In genomic region chrX:50469206-50469605, GRCh38 we compare ENCODE assay signal across 25 cellular contexts. TPM values are rescaled to one million over a fixed set of nuclear protein-coding genes. Genes with fewer than 3 reads are reported as not detected.
DNase-seq lines count a peak whose midpoint lies in the region; ATAC-seq and TF ChIP-seq lines count a peak whose summit lies in the region.
"Had no signal": no experiment of that assay in that cellular context is flagged by ENCODE, and none has a peak within 500 bp of the region (broad histone marks: within the 10 kb centered on the region; RNA-seq: fewer than 3 reads in every experiment).

No MANE protein-coding gene starts in this region.

- peak overlapping the region; percentile 39 for H3K4me3 Mint-ChIP-seq in endothelial cell (ENCODE audit: unreplicated experiment)
- H3K4me3 Mint-ChIP-seq: activated CD4-positive, alpha-beta T cell treated with anti-CD3 and anti-CD28 coated beads, Interleukin-2, amount 10 ng/mL, durations not matched to agents 7 days and 5 days had no signal

- peaks cover 18 to 91% (median 66%) of the 10 kb centered on the region in 3 donors for H3K27me3 ChIP-seq in gastrocnemius medialis
- H3K27me3 ChIP-seq: body of pancreas had no signal

- no peaks in the 10 kb centered on the region for H3K4me1 Mint-ChIP-seq in endothelial cell (ENCODE audit: unreplicated experiment)
- H3K4me1 Mint-ChIP-seq: activated CD4-positive, alpha-beta T cell treated with anti-CD3 and anti-CD28 coated beads, Interleukin-2, amount 10 ng/mL, durations not matched to agents 7 days and 5 days had no signal

- no peak for ATAC-seq in HG03520 (IDR thresholded peaks at IDR 0.05; ENCODE audit: unreplicated experiment)
- no peak for ATAC-seq in gastrocnemius medialis
- ATAC-seq: body of pancreas, foreskin keratinocyte, upper lobe of right lung had no signal

- TF ChIP-seq CTCF in HEK293 (tag by site-specific recombination; IDR thresholded peaks at IDR 0.05) (no peak), endothelial cell (IDR thresholded peaks at IDR 0.05; ENCODE audit: unreplicated experiment) (no peak), gastrocnemius medialis (IDR thresholded peaks at IDR 0.05 in 4 of 5, conservative IDR thresholded peaks at IDR 0.05 in 1 of 5) (no peak)

- H3K27me3 Mint-ChIP-seq in endothelial cell (ENCODE audit: unreplicated experiment) = peaks cover 10% of the 10 kb centered on the region

- H3K27ac Mint-ChIP-seq in endothelial cell (ENCODE audit: unreplicated experiment) = no peak overlapping the region
- H3K27ac Mint-ChIP-seq: activated CD4-positive, alpha-beta T cell treated with anti-CD3 and anti-CD28 coated beads, Interleukin-2, amount 10 ng/mL, durations not matched to agents 7 days and 5 days; activated T-helper 2 cell treated with anti-CD3 and anti-CD28 coated beads, Interferon-gamma antibody, Interleukin-2, Interleukin-4, amounts not matched to agents 10 μg/mL and 5 μg/mL and 100 μg/mL, durations not matched to agents 14 hours and 24 hours and 36 hours had no signal

- 0% methylated on average over 1 to 4 of the region's 24 CpGs for whole genome bisulfite sequencing in mesodermal cell (ENCODE audit: insufficient coverage in 2 of 2), 2 experiments

- intact Hi-C loops in gastrocnemius medialis (cut with DNase I; ENCODE audit: low total_unique reads) = loop anchor here (10.0 kb wide), 1 partner anchor 206 kb away; no protein-coding TSS in a partner anchor

- H3K4me3 ChIP-seq in HEK293 (ENCODE audit: low read depth, low read length) = no peak overlapping the region
- peak overlapping the region; percentile 34 for H3K4me3 ChIP-seq in mesodermal cell (ENCODE audit: extremely low read depth, insufficient read depth, low read length, poor library complexity, severe bottlenecking)
- H3K4me3 ChIP-seq in gastrocnemius medialis = no peak overlapping the region
- H3K4me3 ChIP-seq: body of pancreas, left ventricle myocardium inferior, upper lobe of right lung had no signal

- H3K36me3 ChIP-seq in HEK293 (ENCODE audit: control insufficient read depth in 2 of 2, insufficient read depth in 1 of 2, low read length in 2 of 2) (no peaks in the 10 kb centered on the region), mesodermal cell (ENCODE audit: control insufficient read depth, insufficient read depth, low read length) (no peaks in the 10 kb centered on the region), gastrocnemius medialis (no peaks in the 10 kb centered on the region)
- H3K36me3 ChIP-seq: left ventricle myocardium inferior, upper lobe of right lung had no signal

- CTCF ChIA-PET in HEK293 (lab: Yijun Ruan, JAX) = no interaction called here

- no peaks in the 10 kb centered on the region for H3K9me3 ChIP-seq in HEK293 (ENCODE audit: control insufficient read depth, insufficient read depth, low read depth, low read length)
- no peaks in the 10 kb centered on the region for H3K9me3 ChIP-seq in mesodermal cell (ENCODE audit: control insufficient read depth, low read length)
- no peaks in the 10 kb centered on the region for H3K9me3 ChIP-seq in gastrocnemius medialis
- H3K9me3 ChIP-seq: body of pancreas, left ventricle myocardium inferior, upper lobe of right lung had no signal

- no peaks in the 10 kb centered on the region for H3K9me3 Mint-ChIP-seq in endothelial cell (ENCODE audit: unreplicated experiment)
- H3K9me3 Mint-ChIP-seq: activated CD4-positive, alpha-beta T cell treated with anti-CD3 and anti-CD28 coated beads, Interleukin-2, amount 10 ng/mL, durations not matched to agents 7 days and 5 days; activated T-helper 2 cell treated with anti-CD3 and anti-CD28 coated beads, Interferon-gamma antibody, Interleukin-2, Interleukin-4, amounts not matched to agents 10 μg/mL and 5 μg/mL and 100 μg/mL, durations not matched to agents 14 hours and 24 hours and 36 hours; neural crest cell had no signal

- no peak for TF ChIP-seq POLR2A in gastrocnemius medialis (IDR thresholded peaks at IDR 0.05)

- H3K27ac ChIP-seq in HEK293 (ENCODE audit: extremely low read depth, low read depth, low read length) (no peak overlapping the region), mesodermal cell (ENCODE audit: low read depth, low read length, severe bottlenecking) (no peak overlapping the region), gastrocnemius medialis (no peak overlapping the region)
- H3K27ac ChIP-seq: body of pancreas, epithelial cell of prostate, foreskin keratinocyte, left ventricle myocardium inferior, upper lobe of right lung had no signal

- peak; percentile 30 for DNase-seq in D341Med (ENCODE audit: low spot score)
- DNase-seq in endothelial cell (ENCODE audit: low spot score) = no peak
- no peak for DNase-seq in NCI-H2107 (lab: John Stamatoyannopoulos, UW)
- no peak for DNase-seq in gastrocnemius medialis
- no peak for DNase-seq in RKO (ENCODE audit: low spot score)
- DNase-seq: activated CD4-positive, alpha-beta T cell treated with anti-CD3 and anti-CD28 coated beads, Interleukin-2, amount 10 ng/mL, durations not matched to agents 7 days and 5 days; body of pancreas; cortex of kidney; foreskin keratinocyte; left ventricle myocardium inferior; NCI-H1417 treated with DMSO at 0.1 percent for 48 hours; NCI-H2171; NCI-H526 treated with DMSO at 0.1 percent for 48 hours; OCI-M1; SHP77 treated with DMSO at 0.1 percent for 48 hours; stimulated activated CD4-positive, alpha-beta T cell treated with anti-CD3 and anti-CD28 coated beads, Interleukin-4, amount 100 ng/mL, for 4 hours; T-helper 1 cell; upper lobe of right lung had no signal

- POLR2A ChIA-PET in HEK293 (lab: Yijun Ruan, JAX) = no interaction called here

- H3K4me1 ChIP-seq in HEK293 (ENCODE audit: control insufficient read depth, insufficient read depth, low read length) = 0 out of 2 replicates have a peak, but pooled peaks cover 3% of the 10 kb centered on the region
- peaks cover 3% of the 10 kb centered on the region for H3K4me1 ChIP-seq in mesodermal cell (ENCODE audit: control insufficient read depth, insufficient read depth, low read length, poor library complexity, severe bottlenecking)
- no peaks in the 10 kb centered on the region for H3K4me1 ChIP-seq in gastrocnemius medialis
- H3K4me1 ChIP-seq: foreskin keratinocyte, upper lobe of right lung had no signal

- in situ Hi-C loops in gastrocnemius medialis (cut with MboI; ENCODE audit: low sequenced_read_pairs in 4 of 4) = no loop called here

- H3K36me3 Mint-ChIP-seq in endothelial cell (ENCODE audit: low read depth, unreplicated experiment) = no peaks in the 10 kb centered on the region

TF ChIP-seq in HEK293, 187 proteins besides CTCF, POLR2A, EP300 and RAD21:
- TF ChIP-seq ZNF37A (tag by site-specific recombination; IDR thresholded peaks at IDR 0.05) (no peak), ZIC2 (tag by site-specific recombination; IDR thresholded peaks at IDR 0.05) (peak; percentile 49), KLF1 (tag by site-specific recombination; IDR thresholded peaks at IDR 0.05) (peak; percentile 31; the same call in 1 of the 2 replicates), SP2 (tag by site-specific recombination; IDR thresholded peaks at IDR 0.05) (0 out of 2 replicates have a peak, but pooled peaks have one; percentile 12), ZNF26 (tag by site-specific recombination; IDR thresholded peaks at IDR 0.05) (no peak), ZFHX2 (tag by site-specific recombination; conservative IDR thresholded peaks at IDR 0.05) (peak; percentile 70), ZNF501 (tag by site-specific recombination; IDR thresholded peaks at IDR 0.05) (no peak)

RNA-seq across cellular contexts. Expression of gene DGKK, which starts 1.4 kb away (rescaled TPM):
- 0.49 TPM for total RNA-seq in endothelial cell (ENCODE audit: unreplicated experiment)
- 0.81 TPM for polyA plus RNA-seq in mesodermal cell (2013, experiment 1 of 2)
- 0.96 TPM for polyA plus RNA-seq in mesodermal cell (2013, experiment 2 of 2)
- total RNA-seq in gastrocnemius medialis = not detected
- total RNA-seq: activated CD4-positive, alpha-beta T cell treated with anti-CD3 and anti-CD28 coated beads, Interleukin-2, amount 10 ng/mL, durations not matched to agents 7 days and 5 days; activated T-helper 2 cell treated with anti-CD3 and anti-CD28 coated beads, Interferon-gamma antibody, Interleukin-2, Interleukin-4, amounts not matched to agents 10 μg/mL and 5 μg/mL and 100 μg/mL, durations not matched to agents 14 hours and 24 hours and 36 hours; body of pancreas; foreskin keratinocyte; left ventricle myocardium inferior; pulmonary artery endothelial cell had no signal
- polyA plus RNA-seq: foreskin keratinocyte had no signal
